30 cellular contexts compared by ENCODE assay signal in genomic region chr5:96321371-96321770, GRCh38.
DNase-seq lines count a peak whose midpoint lies in the region; ATAC-seq and TF ChIP-seq lines count a peak whose summit lies in the region.
"Had no signal": no experiment of that assay in that cellular context is flagged by ENCODE, and none has a peak within 500 bp of the region (broad histone marks: within the 10 kb centered on the region; RNA-seq: fewer than 3 reads in every experiment).

No MANE protein-coding gene starts in this region.

- no peak overlapping the region for H3K4me3 Mint-ChIP-seq in activated naive CD8-positive, alpha-beta T cell treated with anti-CD3 and anti-CD28 coated beads for 36 hours
- H3K4me3 Mint-ChIP-seq in neural progenitor cell, result no peak overlapping the region
- H3K4me3 Mint-ChIP-seq: activated CD8-positive, alpha-beta T cell treated with anti-CD3 and anti-CD28 coated beads for 36 hours; activated naive CD4-positive, alpha-beta T cell treated with anti-CD3 and anti-CD28 coated beads, Interleukin-2, amount 10 ng/mL, durations not matched to agents 7 days and 5 days; H9; natural killer cell; T-helper 2 cell treated with Interferon-gamma antibody and Interleukin-4, amounts not matched to agents 5 μg/mL and 100 μg/mL, for 36 hours had no signal

- H4K20me1 ChIP-seq in neural progenitor cell (ENCODE audit: low read depth), result no peaks in the 10 kb centered on the region

- DNase-seq in AG10803 (ENCODE audit: low read depth), result peak; percentile 86
- peak; percentile 61 for DNase-seq in HCEC 1CT
- peak; percentile 36 for DNase-seq in amniotic epithelial cell (ENCODE audit: low read depth)
- peak in 1 of 2 donors; percentile 41 for DNase-seq in foreskin keratinocyte
- no peak for DNase-seq in ovary
- DNase-seq in activated naive CD8-positive, alpha-beta T cell treated with anti-CD3 and anti-CD28 coated beads for 36 hours, result no peak
- DNase-seq in tibial artery, result no peak
- no peak for DNase-seq in neural progenitor cell (ENCODE audit: low spot score)
- DNase-seq: activated CD4-positive, alpha-beta T cell treated with anti-CD3 and anti-CD28 coated beads for 1 hour; activated CD8-positive, alpha-beta memory T cell treated with anti-CD3 and anti-CD28 coated beads, Interleukin-2, amount 50 U/mL, for 48 hours; activated CD8-positive, alpha-beta T cell treated with anti-CD3 and anti-CD28 coated beads for 36 hours; activated naive CD4-positive, alpha-beta T cell treated with anti-CD3 and anti-CD28 coated beads, Interleukin-2, amount 10 ng/mL, durations not matched to agents 7 days and 5 days; amygdala; C1 segment of cervical spinal cord; COR-L47; DMS53; dorsolateral prefrontal cortex; GF-D8; H9; heart left ventricle; Karpas-422; natural killer cell; NCI-H2107; NCI-H774; occipital lobe; SIG-M5; stimulated activated CD4-positive, alpha-beta T cell treated with anti-CD3 and anti-CD28 coated beads, Interleukin-4, amount 100 ng/mL, for 24 hours; thyroid gland had no signal

- H3K9me3 ChIP-seq in ovary, result no peaks in the 10 kb centered on the region
- no peaks in the 10 kb centered on the region for H3K9me3 ChIP-seq in tibial artery
- H3K9me3 ChIP-seq in neural progenitor cell (ENCODE audit: low read depth), result no peaks in the 10 kb centered on the region
- H3K9me3 ChIP-seq: heart left ventricle, thyroid gland had no signal

- ATAC-seq in foreskin keratinocyte, result peak; percentile 30
- ATAC-seq: activated CD8-positive, alpha-beta T cell treated with anti-CD3 and anti-CD28 coated beads for 36 hours; heart left ventricle; HepG2; natural killer cell had no signal

- intact Hi-C loops in ovary (cut with DNase I) (no loop called here), tibial artery (cut with DNase I; ENCODE audit: low total_unique reads) (loop anchor here (10.0 kb wide), 2 partner anchors 57 to 107 kb away; no protein-coding TSS in a partner anchor)

- no peak overlapping the region for H3K9ac ChIP-seq in neural progenitor cell

- H3K9me3 Mint-ChIP-seq in activated naive CD8-positive, alpha-beta T cell treated with anti-CD3 and anti-CD28 coated beads for 36 hours, result no peaks in the 10 kb centered on the region
- no peaks in the 10 kb centered on the region for H3K9me3 Mint-ChIP-seq in neural progenitor cell
- H3K9me3 Mint-ChIP-seq: activated CD8-positive, alpha-beta T cell treated with anti-CD3 and anti-CD28 coated beads for 36 hours; activated naive CD4-positive, alpha-beta T cell treated with anti-CD3 and anti-CD28 coated beads, Interleukin-2, amount 10 ng/mL, durations not matched to agents 7 days and 5 days; H9; natural killer cell; T-helper 2 cell treated with Interferon-gamma antibody and Interleukin-4, amounts not matched to agents 5 μg/mL and 100 μg/mL, for 36 hours had no signal

- H3K27ac ChIP-seq in foreskin keratinocyte (no peak overlapping the region), ovary (no peak overlapping the region), tibial artery (no peak overlapping the region), neural progenitor cell (no peak overlapping the region)
- H3K27ac ChIP-seq: dorsolateral prefrontal cortex, heart left ventricle, thyroid gland had no signal

- TF ChIP-seq EP300 in ovary (IDR thresholded peaks at IDR 0.05), result no peak

- H3K4me1 Mint-ChIP-seq in activated naive CD8-positive, alpha-beta T cell treated with anti-CD3 and anti-CD28 coated beads for 36 hours, result no peaks in the 10 kb centered on the region
- peaks cover under 1% of the 10 kb centered on the region for H3K4me1 Mint-ChIP-seq in neural progenitor cell
- H3K4me1 Mint-ChIP-seq: activated naive CD4-positive, alpha-beta T cell treated with anti-CD3 and anti-CD28 coated beads, Interleukin-2, amount 10 ng/mL, durations not matched to agents 7 days and 5 days; natural killer cell had no signal

- H3K27me3 Mint-ChIP-seq in activated naive CD8-positive, alpha-beta T cell treated with anti-CD3 and anti-CD28 coated beads for 36 hours, result peaks cover 4% of the 10 kb centered on the region
- no peaks in the 10 kb centered on the region for H3K27me3 Mint-ChIP-seq in neural progenitor cell (ENCODE audit: insufficient read depth, low read depth)

- no peak overlapping the region for H3K4me2 ChIP-seq in neural progenitor cell

- 41 to 59% (median 44%) methylated on average over 1 of the region's 1 CpG for WGBS in ovary, 3 donors

- TF ChIP-seq POLR2A in ovary (IDR thresholded peaks at IDR 0.05), result no peak

- H3K36me3 Mint-ChIP-seq in activated naive CD8-positive, alpha-beta T cell treated with anti-CD3 and anti-CD28 coated beads for 36 hours, result no peaks in the 10 kb centered on the region
- peaks cover 1% of the 10 kb centered on the region for H3K36me3 Mint-ChIP-seq in neural progenitor cell
- H3K36me3 Mint-ChIP-seq: activated naive CD4-positive, alpha-beta T cell treated with anti-CD3 and anti-CD28 coated beads, Interleukin-2, amount 10 ng/mL, durations not matched to agents 7 days and 5 days; natural killer cell had no signal

- H3F3A ChIP-seq in neural progenitor cell (ENCODE audit: low read depth), result no peaks in the 10 kb centered on the region

- H2AFZ ChIP-seq in neural progenitor cell (replicated peaks), result no peak overlapping the region

- no peak overlapping the region for H3K27ac Mint-ChIP-seq in activated naive CD8-positive, alpha-beta T cell treated with anti-CD3 and anti-CD28 coated beads for 36 hours
- H3K27ac Mint-ChIP-seq in neural progenitor cell, result no peak overlapping the region
- H3K27ac Mint-ChIP-seq: activated CD8-positive, alpha-beta T cell treated with anti-CD3 and anti-CD28 coated beads for 36 hours; activated naive CD4-positive, alpha-beta T cell treated with anti-CD3 and anti-CD28 coated beads, Interleukin-2, amount 10 ng/mL, durations not matched to agents 7 days and 5 days; H9; natural killer cell; T-helper 2 cell treated with Interferon-gamma antibody and Interleukin-4, amounts not matched to agents 5 μg/mL and 100 μg/mL, for 36 hours had no signal

- H3K4me1 ChIP-seq in foreskin keratinocyte (peaks cover 31% of the 10 kb centered on the region), ovary (ENCODE audit: insufficient read depth) (no peaks in the 10 kb centered on the region), tibial artery (no peaks in the 10 kb centered on the region), neural progenitor cell (peaks cover 3% of the 10 kb centered on the region)
- H3K4me1 ChIP-seq: heart left ventricle, thyroid gland had no signal

- H3K4me3 ChIP-seq in AG10803 (ENCODE audit: low read length) (no peak overlapping the region), ovary (no peak overlapping the region), tibial artery (no peak overlapping the region), neural progenitor cell (no peak overlapping the region)
- H3K4me3 ChIP-seq: dorsolateral prefrontal cortex, heart left ventricle, thyroid gland had no signal

- H3K36me3 ChIP-seq in ovary (no peaks in the 10 kb centered on the region), tibial artery (no peaks in the 10 kb centered on the region), neural progenitor cell (no peaks in the 10 kb centered on the region)
- H3K36me3 ChIP-seq: heart left ventricle, thyroid gland had no signal

- no peaks in the 10 kb centered on the region for H3K79me2 ChIP-seq in neural progenitor cell (ENCODE audit: low read depth)

- TF ChIP-seq CTCF in AG10803 (conservative IDR thresholded peaks at IDR 0.05; ENCODE audit: low read length), result no peak
- no peak for TF ChIP-seq CTCF in foreskin keratinocyte (conservative IDR thresholded peaks at IDR 0.05)
- TF ChIP-seq CTCF in ovary (IDR thresholded peaks at IDR 0.05), result no peak
- no peak for TF ChIP-seq CTCF in tibial artery (IDR thresholded peaks at IDR 0.05)
- TF ChIP-seq CTCF in neural progenitor cell (IDR thresholded peaks at IDR 0.05), result no peak

- no peaks in the 10 kb centered on the region for H3K27me3 ChIP-seq in foreskin keratinocyte
- H3K27me3 ChIP-seq in ovary, result no peaks in the 10 kb centered on the region
- H3K27me3 ChIP-seq in tibial artery, result no peaks in the 10 kb centered on the region
- H3K27me3 ChIP-seq in neural progenitor cell, result no peaks in the 10 kb centered on the region
- H3K27me3 ChIP-seq: dorsolateral prefrontal cortex, heart left ventricle, thyroid gland had no signal

Comparison
In these comparisons a context has a peak if more than half of its experiments do, and no peak if none do; other contexts are left out.
1. DNase-seq: peak in AG10803 (single experiment), HCEC 1CT (single experiment) and amniotic epithelial cell (single experiment); none in ovary (0 of 5), activated naive CD8-positive, alpha-beta T cell treated with anti-CD3 and anti-CD28 coated beads for 36 hours (single experiment), tibial artery (0 of 2) and neural progenitor cell (single experiment).